Comparison of ENCODE assay signal across 8 cellular contexts in the genomic region with DNA sequence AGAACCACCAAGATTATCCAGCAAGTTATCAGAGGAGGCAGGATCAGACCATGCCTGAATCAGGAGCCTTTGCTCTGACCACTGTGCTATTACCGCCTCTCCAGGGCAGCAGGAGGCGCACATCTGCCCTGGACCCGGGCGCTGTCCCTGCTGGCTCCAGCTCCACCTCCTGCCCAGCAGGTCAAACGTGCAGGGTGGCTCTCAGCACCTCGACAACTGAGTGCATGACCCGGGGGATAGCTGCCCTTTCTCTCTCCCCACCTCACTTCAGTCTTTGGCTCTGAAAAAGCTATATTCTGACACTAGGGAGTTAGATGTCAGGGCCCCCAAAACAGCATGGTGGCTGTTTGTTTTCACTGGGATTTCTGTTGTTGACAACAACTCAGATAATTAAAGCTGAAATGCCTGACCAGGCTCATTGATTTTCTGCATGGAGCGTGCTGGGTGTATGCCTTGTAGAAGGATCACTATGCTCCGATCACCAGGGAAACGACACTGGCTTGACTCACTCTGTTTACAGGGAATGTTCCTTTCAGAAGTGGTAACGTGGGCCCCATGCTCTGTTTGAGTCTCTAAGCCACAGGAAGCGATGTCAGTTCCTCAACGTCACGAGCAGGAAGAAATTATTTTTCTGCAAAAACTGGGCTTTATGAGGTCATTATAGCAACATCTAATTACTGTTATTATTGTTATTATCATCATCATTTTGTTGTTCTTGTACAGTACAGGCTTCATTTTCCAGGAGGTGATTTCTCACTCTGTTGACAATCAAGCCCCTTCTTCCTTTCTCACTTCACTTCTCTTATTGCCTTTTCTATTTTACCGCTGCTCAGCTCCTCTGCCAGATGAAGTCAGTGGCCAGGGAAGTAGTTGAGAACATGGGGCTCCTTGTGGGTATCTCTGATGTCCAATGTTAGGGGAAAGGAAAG.
DNase-seq lines count a peak whose midpoint lies in the region; ATAC-seq and TF ChIP-seq lines count a peak whose summit lies in the region.

No MANE protein-coding gene starts in this region.

- peaks cover 3% of the 10 kb centered on the region for H3K9me3 Mint-ChIP-seq in natural killer cell treated with Interleukin-12 subunit alpha and Interleukin-12 subunit beta and Interleukin-15 and Interleukin-18, amount 100 ng/mL, for 72 hours

- H2AFZ ChIP-seq in OCI-LY3 (ENCODE audit: low read depth, low read length), result peak overlapping the region; percentile 76

- H3K4me1 ChIP-seq in OCI-LY3 (ENCODE audit: low read length) (peaks cover 59% of the 10 kb centered on the region), esophagus squamous epithelium (peaks cover 32 to 92% (median 51%) of the 10 kb centered on the region in 3 donors)

- H3K27me3 ChIP-seq in OCI-LY3 (ENCODE audit: low read depth, low read length), result no peaks in the 10 kb centered on the region
- no peaks in the 10 kb centered on the region for H3K27me3 ChIP-seq in esophagus squamous epithelium

- no peaks in the 10 kb centered on the region for H3K27me3 Mint-ChIP-seq in natural killer cell treated with Interleukin-12 subunit alpha and Interleukin-12 subunit beta and Interleukin-15 and Interleukin-18, amount 100 ng/mL, for 72 hours

- 23 to 26% methylated on average over 14 of the region's 15 CpGs for WGBS in esophagus squamous epithelium, 2 donors

- TF ChIP-seq POLR2A in esophagus squamous epithelium (IDR thresholded peaks at IDR 0.05), result peak in 1 of 4 donors; percentile 48

- peak overlapping the region; percentile 90 to 95 for H3K27ac Mint-ChIP-seq in natural killer cell treated with Interleukin-12 subunit alpha and Interleukin-12 subunit beta and Interleukin-15 and Interleukin-18, amount 100 ng/mL, for 72 hours

- H3K4me2 ChIP-seq in OCI-LY3 (ENCODE audit: low read length), result peak overlapping the region; percentile 31

- H3K4me3 ChIP-seq in OCI-LY3 (ENCODE audit: low read length) (peak overlapping the region; percentile 29; the same call in 1 of the 2 replicates), esophagus squamous epithelium (peak overlapping the region in 1 of 4 donors; percentile 37)

- H3K36me3 Mint-ChIP-seq in natural killer cell treated with Interleukin-12 subunit alpha and Interleukin-12 subunit beta and Interleukin-15 and Interleukin-18, amount 100 ng/mL, for 72 hours, result no peaks in the 10 kb centered on the region

- no peaks in the 10 kb centered on the region for H3K36me3 ChIP-seq in OCI-LY3 (replicated peaks; ENCODE audit: low read depth, low read length)
- H3K36me3 ChIP-seq in esophagus squamous epithelium, result no peaks in the 10 kb centered on the region

- no peaks in the 10 kb centered on the region for H4K20me1 ChIP-seq in OCI-LY3 (ENCODE audit: insufficient read depth, low read length)

- peak overlapping the region; percentile 82 for H3K4me3 Mint-ChIP-seq in natural killer cell treated with Interleukin-12 subunit alpha and Interleukin-12 subunit beta and Interleukin-15 and Interleukin-18, amount 100 ng/mL, for 72 hours

- peaks cover 61 to 77% of the 10 kb centered on the region in 2 donors for H3K4me1 Mint-ChIP-seq in natural killer cell treated with Interleukin-12 subunit alpha and Interleukin-12 subunit beta and Interleukin-15 and Interleukin-18, amount 100 ng/mL, for 72 hours (ENCODE audit: low read depth in 2 of 2)

- H3K79me2 ChIP-seq in OCI-LY3 (ENCODE audit: low read length), result no peaks in the 10 kb centered on the region

- ATAC-seq in natural killer cell treated with Interleukin-12 subunit alpha and Interleukin-12 subunit beta and Interleukin-15 and Interleukin-18, amount 100 ng/mL, for 72 hours, result peak; percentile 58 to 73
- ATAC-seq in stimulated activated naive CD8-positive, alpha-beta T cell treated with anti-CD3 and anti-CD28 coated beads, Interleukin-15, Interleukin-2, amounts not matched to agents 100 U/mL and 50 U/mL, for 24 hours, result peak; percentile 57
- no peak for ATAC-seq in GM18511 (IDR thresholded peaks at IDR 0.05; ENCODE audit: unreplicated experiment)

- H3K9me3 ChIP-seq in OCI-LY3 (ENCODE audit: insufficient read depth, low read length) (no peaks in the 10 kb centered on the region), esophagus squamous epithelium (no peaks in the 10 kb centered on the region)

- intact Hi-C loops in esophagus squamous epithelium (cut with DNase I), result no loop called here

- H3K27ac ChIP-seq in OCI-LY3 (ENCODE audit: low read length), result no peak overlapping the region
- H3K27ac ChIP-seq in esophagus squamous epithelium, result peak overlapping the region; percentile 80 to 96 (median 92)

- H3K9ac ChIP-seq in OCI-LY3 (ENCODE audit: low read length), result no peak overlapping the region

- TF ChIP-seq CTCF in OCI-LY3 (IDR thresholded peaks at IDR 0.05; ENCODE audit: low read depth, low read length), result peak; percentile 36
- TF ChIP-seq CTCF in esophagus squamous epithelium (IDR thresholded peaks at IDR 0.05), result peak in 3 of 6 experiments; percentile 8 to 54 (median 45)

- peak; percentile 49 to 77 for DNase-seq in activated CD8-positive, alpha-beta memory T cell treated with anti-CD3 and anti-CD28 coated beads for 1 hour (ENCODE audit: extremely low read depth in 1 of 2, low read depth in 1 of 2)
- no peak for DNase-seq in activated CD8-positive, alpha-beta memory T cell treated with anti-CD3 and anti-CD28 coated beads, Interleukin-2, amount 50 U/mL, for 48 hours
- peak; percentile 63 to 65 for DNase-seq in activated T-cell treated with anti-CD3 and anti-CD28 coated beads, Interleukin-2, amount 50 U/mL, for 48 hours
- DNase-seq in esophagus squamous epithelium (lab: John Stamatoyannopoulos, UW), result peak; percentile 25
- DNase-seq in natural killer cell treated with Interleukin-12 subunit alpha and Interleukin-12 subunit beta and Interleukin-15 and Interleukin-18, amount 100 ng/mL, for 72 hours (ENCODE audit: low spot score), result peak; percentile 75
- peak; percentile 69 for DNase-seq in stimulated activated naive CD8-positive, alpha-beta T cell treated with anti-CD3 and anti-CD28 coated beads, Interleukin-15, Interleukin-2, amounts not matched to agents 100 U/mL and 50 U/mL, for 24 hours
